19 cellular contexts compared by ENCODE assay signal in the genomic region with DNA sequence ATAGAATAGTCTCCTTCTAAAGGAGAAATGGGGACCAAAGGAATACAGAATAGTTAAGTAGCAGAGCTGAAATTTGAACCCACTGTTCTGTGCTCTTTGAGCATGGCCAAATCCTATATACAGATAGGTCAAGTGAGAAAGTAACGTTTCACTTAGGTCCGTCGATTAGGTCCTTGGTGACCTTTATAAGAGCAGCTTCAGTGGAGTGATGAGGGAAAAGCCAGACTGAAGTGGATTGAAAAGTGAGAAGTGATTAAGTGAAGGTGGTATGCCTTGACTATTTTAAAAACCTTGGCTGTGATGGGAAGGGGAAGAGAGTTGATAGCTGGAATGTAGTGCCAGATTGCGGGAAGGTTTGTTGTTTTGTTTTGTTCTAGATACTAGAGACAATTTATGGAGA. TPM values are rescaled to one million over a fixed set of nuclear protein-coding genes. Genes with fewer than 3 reads are reported as not detected.
DNase-seq lines count a peak whose midpoint lies in the region; ATAC-seq, FAIRE-seq and TF ChIP-seq lines count a peak whose summit lies in the region.
"Had no signal": no experiment of that assay in that cellular context is flagged by ENCODE, and none has a peak within 500 bp of the region (broad histone marks: within the 10 kb centered on the region; RNA-seq: fewer than 3 reads in every experiment).

No MANE protein-coding gene starts in this region.

- intact Hi-C loops in left cardiac atrium (cut with DNase I) (no loop called here), gastrocnemius medialis (cut with DNase I; ENCODE audit: low total_unique reads) (no loop called here), PC-3 (cut with micrococcal nuclease) (no loop called here)

- TF ChIP-seq CTCF in HEK293 (tag by site-specific recombination; IDR thresholded peaks at IDR 0.05) (no peak), gastrocnemius medialis (IDR thresholded peaks at IDR 0.05 in 4 of 5, conservative IDR thresholded peaks at IDR 0.05 in 1 of 5) (no peak), PC-3 (conservative IDR thresholded peaks at IDR 0.05; ENCODE audit: low read depth, low read length) (no peak), D721Med (IDR thresholded peaks at IDR 0.05; ENCODE audit: insufficient read depth, missing control alignments) (no peak)

- POLR2A ChIA-PET in HEK293 (lab: Yijun Ruan, JAX) (interaction anchor here (0.6 kb wide), 1 partner anchor 18 kb away, joined by 3 read pairs; no protein-coding TSS in a partner anchor), PC-3 (lab: Charles Lee; ENCODE audit: unreplicated experiment) (interaction anchor here (0.6 kb wide), 1 partner anchor 19 kb away, joined by 3 read pairs; no protein-coding TSS in a partner anchor)

- H3K36me3 Mint-ChIP-seq in activated T-helper 17 cell treated with anti-CD3 and anti-CD28 coated beads, Interleukin-2, amount 50 U/mL, for 72 hours (ENCODE audit: low read depth) = peaks cover 96% of the 10 kb centered on the region

- H3K27ac ChIP-seq in HEK293 (ENCODE audit: extremely low read depth, low read depth, low read length) (no peak overlapping the region), gastrocnemius medialis (peak overlapping the region; percentile 58 to 73 (median 66)), PC-3 (ENCODE audit: low read length) (no peak overlapping the region)
- H3K27ac ChIP-seq: C4-2B had no signal

- no peak overlapping the region for H3K4me3 Mint-ChIP-seq in activated T-helper 17 cell treated with anti-CD3 and anti-CD28 coated beads, Interleukin-2, amount 50 U/mL, for 72 hours
- H3K4me3 Mint-ChIP-seq: CD4-positive, alpha-beta memory T cell; H9 had no signal

- CTCF ChIA-PET in HEK293 (lab: Yijun Ruan, JAX) = interaction anchor here (0.6 kb wide), 1 partner anchor 707 kb away, joined by 3 read pairs; no protein-coding TSS in a partner anchor
- CTCF ChIA-PET in PC-3 (lab: Charles Lee) = no interaction called here

- no peak for FAIRE-seq in D721Med (lab: Jason Lieb, UNC)
- FAIRE-seq: A204.1, G401.6, GM12891, GM19239 had no signal

- no peak for ATAC-seq in activated T-helper 17 cell treated with anti-CD3 and anti-CD28 coated beads, Interleukin-2, amount 50 U/mL, for 72 hours (replicated peaks)
- ATAC-seq in left cardiac atrium = peak; percentile 5 to 42
- no peak for ATAC-seq in gastrocnemius medialis
- no peak for ATAC-seq in PC-3
- no peak for ATAC-seq in HG03565 (IDR thresholded peaks at IDR 0.05; ENCODE audit: unreplicated experiment)

- H3K79me2 ChIP-seq in PC-3 (ENCODE audit: low read length) = no peaks in the 10 kb centered on the region

- in situ Hi-C loops in gastrocnemius medialis (cut with MboI; ENCODE audit: low sequenced_read_pairs in 4 of 4) = no loop called here

- no peak for TF ChIP-seq POLR2A in gastrocnemius medialis (IDR thresholded peaks at IDR 0.05)

- H3K27me3 Mint-ChIP-seq in activated T-helper 17 cell treated with anti-CD3 and anti-CD28 coated beads, Interleukin-2, amount 50 U/mL, for 72 hours = no peaks in the 10 kb centered on the region
- H3K27me3 Mint-ChIP-seq: CD4-positive, alpha-beta memory T cell had no signal

- no peak overlapping the region for H2AFZ ChIP-seq in PC-3 (ENCODE audit: low read length)

- peaks cover 67% of the 10 kb centered on the region in 2 experiments for H3K36me3 ChIP-seq in HEK293 (ENCODE audit: control insufficient read depth in 2 of 2, insufficient read depth in 1 of 2, low read length in 2 of 2)
- peaks cover 0 to 89% of the 10 kb centered on the region in 2 donors for H3K36me3 ChIP-seq in gastrocnemius medialis
- H3K36me3 ChIP-seq in PC-3 (ENCODE audit: low read depth, low read length) = peaks cover 81% of the 10 kb centered on the region

- H3K4me1 Mint-ChIP-seq in activated T-helper 17 cell treated with anti-CD3 and anti-CD28 coated beads, Interleukin-2, amount 50 U/mL, for 72 hours = peaks cover 5% of the 10 kb centered on the region

- H3K9me3 ChIP-seq in HEK293 (ENCODE audit: control insufficient read depth, insufficient read depth, low read depth, low read length) (no peaks in the 10 kb centered on the region), gastrocnemius medialis (no peaks in the 10 kb centered on the region), PC-3 (ENCODE audit: low read length) (no peaks in the 10 kb centered on the region)
- H3K9me3 ChIP-seq: BE2C had no signal

- no peaks in the 10 kb centered on the region for H4K20me1 ChIP-seq in PC-3 (ENCODE audit: low read length)

- peak overlapping the region; percentile 13 for H3K27ac Mint-ChIP-seq in activated T-helper 17 cell treated with anti-CD3 and anti-CD28 coated beads, Interleukin-2, amount 50 U/mL, for 72 hours

- H3K4me3 ChIP-seq in HEK293 (ENCODE audit: low read depth, low read length) = no peak overlapping the region
- no peak overlapping the region for H3K4me3 ChIP-seq in gastrocnemius medialis
- no peak overlapping the region for H3K4me3 ChIP-seq in PC-3 (ENCODE audit: low read length)

- no peaks in the 10 kb centered on the region for H3K9me2 ChIP-seq in PC-3 (replicated peaks; ENCODE audit: low read length)

- DNase-seq in left cardiac atrium = no peak
- DNase-seq in gastrocnemius medialis = no peak
- no peak for DNase-seq in PC-3
- DNase-seq in D721Med (ENCODE audit: insufficient read length, low spot score) = no peak
- DNase-seq: BE2C; CD4-positive, alpha-beta memory T cell; DMS153; DMS79 treated with DMSO at 0.1 percent for 48 hours; EL; GOT3; H9 had no signal

- no TSS peak for BruUV-seq in PC-3 (replicated peaks; lab: Mats Ljungman, UMichigan)

- H3K27me3 ChIP-seq in gastrocnemius medialis (no peaks in the 10 kb centered on the region), PC-3 (ENCODE audit: low read length) (no peaks in the 10 kb centered on the region)
- H3K27me3 ChIP-seq: BE2C had no signal

- no peaks in the 10 kb centered on the region for H3F3A ChIP-seq in PC-3 (ENCODE audit: low read length, unreplicated experiment)

- H3K4me2 ChIP-seq in PC-3 (ENCODE audit: low read length) = no peak overlapping the region

- no peaks in the 10 kb centered on the region for H3K9me3 Mint-ChIP-seq in activated T-helper 17 cell treated with anti-CD3 and anti-CD28 coated beads, Interleukin-2, amount 50 U/mL, for 72 hours
- H3K9me3 Mint-ChIP-seq: CD4-positive, alpha-beta memory T cell; H9 had no signal

- H3K9ac ChIP-seq in PC-3 (ENCODE audit: low read length) = no peak overlapping the region

- H3K4me1 ChIP-seq in HEK293 (ENCODE audit: control insufficient read depth, insufficient read depth, low read length) (no peaks in the 10 kb centered on the region), gastrocnemius medialis (peaks cover 44 to 53% of the 10 kb centered on the region in 2 donors), PC-3 (ENCODE audit: insufficient read depth, low read length) (no peaks in the 10 kb centered on the region)
- H3K4me1 ChIP-seq: BE2C had no signal

TF ChIP-seq in HEK293, 187 proteins besides CTCF, POLR2A, EP300 and RAD21:
- TF ChIP-seq ZNF354C (tag by site-specific recombination; IDR thresholded peaks at IDR 0.05; ENCODE audit: borderline replicate concordance, low read depth) = no peak
- TF ChIP-seq, protein P1, sequence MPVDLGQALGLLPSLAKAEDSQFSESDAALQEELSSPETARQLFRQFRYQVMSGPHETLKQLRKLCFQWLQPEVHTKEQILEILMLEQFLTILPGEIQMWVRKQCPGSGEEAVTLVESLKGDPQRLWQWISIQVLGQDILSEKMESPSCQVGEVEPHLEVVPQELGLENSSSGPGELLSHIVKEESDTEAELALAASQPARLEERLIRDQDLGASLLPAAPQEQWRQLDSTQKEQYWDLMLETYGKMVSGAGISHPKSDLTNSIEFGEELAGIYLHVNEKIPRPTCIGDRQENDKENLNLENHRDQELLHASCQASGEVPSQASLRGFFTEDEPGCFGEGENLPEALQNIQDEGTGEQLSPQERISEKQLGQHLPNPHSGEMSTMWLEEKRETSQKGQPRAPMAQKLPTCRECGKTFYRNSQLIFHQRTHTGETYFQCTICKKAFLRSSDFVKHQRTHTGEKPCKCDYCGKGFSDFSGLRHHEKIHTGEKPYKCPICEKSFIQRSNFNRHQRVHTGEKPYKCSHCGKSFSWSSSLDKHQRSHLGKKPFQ (tag by site-specific recombination; IDR thresholded peaks at IDR 0.05) = no peak
- TF ChIP-seq, protein P2, sequence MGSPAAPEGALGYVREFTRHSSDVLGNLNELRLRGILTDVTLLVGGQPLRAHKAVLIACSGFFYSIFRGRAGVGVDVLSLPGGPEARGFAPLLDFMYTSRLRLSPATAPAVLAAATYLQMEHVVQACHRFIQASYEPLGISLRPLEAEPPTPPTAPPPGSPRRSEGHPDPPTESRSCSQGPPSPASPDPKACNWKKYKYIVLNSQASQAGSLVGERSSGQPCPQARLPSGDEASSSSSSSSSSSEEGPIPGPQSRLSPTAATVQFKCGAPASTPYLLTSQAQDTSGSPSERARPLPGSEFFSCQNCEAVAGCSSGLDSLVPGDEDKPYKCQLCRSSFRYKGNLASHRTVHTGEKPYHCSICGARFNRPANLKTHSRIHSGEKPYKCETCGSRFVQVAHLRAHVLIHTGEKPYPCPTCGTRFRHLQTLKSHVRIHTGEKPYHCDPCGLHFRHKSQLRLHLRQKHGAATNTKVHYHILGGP (tag by site-specific recombination; IDR thresholded peaks at IDR 0.05) = no peak
- no peak for TF ChIP-seq ZBTB21 (tag by site-specific recombination; IDR thresholded peaks at IDR 0.05)
- peak; percentile 57; the same call in 1 of the 2 replicates for TF ChIP-seq PRDM1 (tag by site-specific recombination; IDR thresholded peaks at IDR 0.05)
- no peak for TF ChIP-seq HOXD13 (CRISPR knock-in tag; IDR thresholded peaks at IDR 0.05; ENCODE audit: borderline replicate concordance)

RNA-seq across cellular contexts. Expression of a gene that starts 10.6 kb away (rescaled TPM):
- total RNA-seq in activated T-helper 17 cell treated with anti-CD3 and anti-CD28 coated beads, Interleukin-2, amount 50 U/mL, for 72 hours = 1 to 10 TPM in 1 of 2 donors, under 1 TPM in 1; 0.42 to 1.0 TPM
- total RNA-seq in left cardiac atrium (1 to 10 TPM in 1 of 2 donors, under 1 TPM in 1; 0.84 to 1.3 TPM), gastrocnemius medialis (10 to 100 TPM in 1 of 4 donors, 1 to 10 TPM in 3; 2.2 to 18.4 (median 5.5) TPM), PC-3 (2014; rRNA removed) (0.15 and 0.29 TPM in 2 replicates)

RNA-seq across cellular contexts. Expression of a gene that starts 19.9 kb away (rescaled TPM):
- 10 to 100 TPM; 38.6 to 57.2 TPM for total RNA-seq in activated T-helper 17 cell treated with anti-CD3 and anti-CD28 coated beads, Interleukin-2, amount 50 U/mL, for 72 hours
- total RNA-seq in left cardiac atrium (10 to 100 TPM; 22.2 to 42.2 TPM), gastrocnemius medialis (10 to 100 TPM; 37.8 to 70.8 (median 50.1) TPM), PC-3 (2014; rRNA removed) (72.6 and 73.4 TPM in 2 replicates)

Comparison
In these comparisons a context has a peak if more than half of its experiments do, and no peak if none do; other contexts are left out.
1. H3K27ac ChIP-seq: peak in gastrocnemius medialis (4 of 4); none in HEK293 (single experiment) and PC-3 (single experiment).
2. ATAC-seq: peak in left cardiac atrium (2 of 2); none in activated T-helper 17 cell treated with anti-CD3 and anti-CD28 coated beads, Interleukin-2, amount 50 U/mL, for 72 hours (single experiment), gastrocnemius medialis (0 of 2), PC-3 (single experiment) and HG03565 (single experiment).